10 cellular contexts compared by ENCODE assay signal in the genomic region with DNA sequence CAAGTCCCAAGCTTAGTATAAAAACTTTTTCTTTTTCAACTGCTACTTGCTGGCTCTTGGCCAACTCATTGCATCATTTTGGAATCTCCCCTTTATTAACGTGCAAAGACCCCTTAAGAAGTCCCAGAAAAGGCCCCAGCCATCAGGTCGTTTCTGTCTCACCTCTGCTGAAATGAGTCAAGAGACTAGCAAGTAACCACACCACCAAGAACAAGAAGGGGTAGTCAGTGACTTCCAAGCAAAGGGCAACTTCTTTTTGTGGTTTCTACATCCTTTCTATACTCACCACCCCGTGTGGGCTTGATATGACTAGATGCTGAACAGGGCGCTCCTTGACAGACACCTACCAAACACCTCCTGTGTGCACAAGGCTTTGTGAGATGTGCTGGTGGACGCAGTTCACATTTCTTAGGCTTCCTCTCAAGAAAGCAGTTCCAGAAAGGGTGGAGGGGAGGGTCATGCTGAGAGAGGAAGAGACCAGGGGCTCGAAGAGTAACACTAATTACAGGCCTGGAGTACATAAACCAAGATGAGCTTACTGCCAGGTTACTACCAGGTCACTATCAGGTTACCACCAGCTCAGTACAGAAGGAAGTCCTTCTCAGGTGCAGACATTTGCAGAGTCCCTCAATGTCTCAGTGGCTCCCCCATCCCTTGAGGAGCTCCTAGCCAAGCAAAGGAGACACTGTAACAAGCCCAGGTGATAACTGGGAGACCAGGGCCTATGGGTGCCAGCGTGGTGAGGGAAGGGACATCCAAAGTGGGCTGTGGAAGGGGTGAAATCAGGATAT. TPM values are rescaled to one million over a fixed set of nuclear protein-coding genes. Genes with fewer than 3 reads are reported as not detected.
DNase-seq lines count a peak whose midpoint lies in the region; ATAC-seq, FAIRE-seq and TF ChIP-seq lines count a peak whose summit lies in the region.
"Had no signal": no experiment of that assay in that cellular context is flagged by ENCODE, and none has a peak within 500 bp of the region (broad histone marks: within the 10 kb centered on the region; RNA-seq: fewer than 3 reads in every experiment).

No MANE protein-coding gene starts in this region.

- H3K4me1 ChIP-seq in K562 (replicated peaks in 1 of 2; ENCODE audit: control insufficient read depth in 2 of 2, insufficient read depth in 2 of 2, low read length in 2 of 2) (no peaks in the 10 kb centered on the region), esophagus muscularis mucosa (no peaks in the 10 kb centered on the region)
- H3K4me1 ChIP-seq: heart left ventricle had no signal

- CTCF ChIA-PET in K562 (lab: Yijun Ruan, JAX; ENCODE audit: low intra/inter-chr PET ratio) (no interaction called here), RWPE1 (lab: Yijun Ruan, JAX) (no interaction called here)

- H3K36me3 ChIP-seq in KOPT-K1 (ENCODE audit: insufficient read depth, low read length) (peaks cover 28% of the 10 kb centered on the region), K562 (ENCODE audit: control insufficient read depth, insufficient read depth, low read length) (no peaks in the 10 kb centered on the region), esophagus muscularis mucosa (no peaks in the 10 kb centered on the region)
- H3K36me3 ChIP-seq: heart left ventricle had no signal

- POLR2A ChIA-PET in K562 (lab: Yijun Ruan, JAX) (no interaction called here), RWPE1 (lab: Yijun Ruan, JAX; ENCODE audit: low non-redundant PET) (no interaction called here)

- no peak overlapping the region for H3K4me2 ChIP-seq in K562 (ENCODE audit: insufficient read depth, low read length)

- no peak overlapping the region for H3K9ac ChIP-seq in K562 (ENCODE audit: insufficient read depth in 1 of 2, low read depth in 2 of 2, low read length in 2 of 2)

- no peak for FAIRE-seq in K562 (lab: Jason Lieb, UNC)
- FAIRE-seq: TTC549 had no signal

- in situ Hi-C loops in GM13977 (cut with MboI; ENCODE audit: low pct_unique_long_range_greater_than_20kb, low sequenced_read_pairs, unreplicated experiment), result no loop called here
- in situ Hi-C loops in K562 (cut with MboI), result no loop called here

- TF ChIP-seq RAD21 in K562 (CRISPR knock-in tag; conservative IDR thresholded peaks at IDR 0.05 in 1 of 2, IDR thresholded peaks at IDR 0.05 in 1 of 2), result no peak

- H4K20me1 ChIP-seq in K562 (replicated peaks; ENCODE audit: control insufficient read depth, insufficient read depth, low read length), result no peaks in the 10 kb centered on the region

- intact Hi-C loops in K562 (cut with micrococcal nuclease), result no loop called here
- intact Hi-C loops in lower leg skin (cut with DNase I; ENCODE audit: low total_unique reads), result no loop called here
- intact Hi-C loops in esophagus muscularis mucosa (cut with DNase I), result no loop called here

- peaks cover 11% of the 10 kb centered on the region for H3K9me3 ChIP-seq in KOPT-K1 (ENCODE audit: insufficient read depth, low read length, poor library complexity, severe bottlenecking)
- no peaks in the 10 kb centered on the region for H3K9me3 ChIP-seq in K562 (replicated peaks; ENCODE audit: control insufficient read depth, insufficient read depth, low read depth, low read length)
- H3K9me3 ChIP-seq in esophagus muscularis mucosa, result peaks cover 0 to 25% (median 11%) of the 10 kb centered on the region in 4 donors

- DNase-seq in GM13977 (ENCODE audit: low spot score), result peak; percentile 66
- DNase-seq in K562 (ENCODE audit: extremely low read depth in 1 of 4, low spot score in 3 of 4), result no peak
- no peak for DNase-seq in NCI-H345 (lab: John Stamatoyannopoulos, UW)
- no peak for DNase-seq in lower leg skin (ENCODE audit: low spot score in 2 of 2)
- no peak for DNase-seq in RWPE1 (ENCODE audit: low spot score)
- DNase-seq in esophagus muscularis mucosa (ENCODE audit: extremely low spot score), result no peak
- DNase-seq: heart left ventricle had no signal

- no TSS peak for BruUV-seq in K562 (replicated peaks; lab: Mats Ljungman, UMichigan)

- ATAC-seq in GM21717 (IDR thresholded peaks at IDR 0.05; ENCODE audit: unreplicated experiment), result peak; percentile 78
- ATAC-seq in K562, result no peak

- 0% methylated on average over 7 of the region's 7 CpGs for WGBS in K562 (ENCODE audit: insufficient coverage, low coverage, missing lambda C conversion rate)
- 57 to 62% methylated on average over 7 of the region's 7 CpGs for WGBS in lower leg skin, 2 donors
- WGBS in esophagus muscularis mucosa, result 66% methylated on average over 7 of the region's 7 CpGs

- TF ChIP-seq EP300 in K562 (IDR thresholded peaks at IDR 0.05; ENCODE audit: low read length), result no peak
- TF ChIP-seq EP300 in esophagus muscularis mucosa (IDR thresholded peaks at IDR 0.05), result no peak

- H2AFZ ChIP-seq in K562 (ENCODE audit: low read depth, low read length), result no peak overlapping the region

- no peaks in the 10 kb centered on the region for H3K9me1 ChIP-seq in K562 (ENCODE audit: control insufficient read depth, insufficient read depth, low read length)

- H3K27me3 ChIP-seq in K562 (ENCODE audit: control insufficient read depth in 2 of 2, insufficient read depth in 2 of 2, low read length in 2 of 2) (no peaks in the 10 kb centered on the region; a peak in 1 of 5 replicates), esophagus muscularis mucosa (peaks cover 0 to 32% (median 0%) of the 10 kb centered on the region in 4 donors)

- peak overlapping the region; percentile 99 for H3K27ac ChIP-seq in KOPT-K1 (ENCODE audit: low read depth, low read length, poor library complexity, severe bottlenecking)
- H3K27ac ChIP-seq in K562 (ENCODE audit: extremely low read depth, low read depth, low read length), result no peak overlapping the region
- H3K27ac ChIP-seq in RWPE1, result no peak overlapping the region
- no peak overlapping the region for H3K27ac ChIP-seq in esophagus muscularis mucosa (replicated peaks in 1 of 4)

- TF ChIP-seq CTCF in GM13977 (IDR thresholded peaks at IDR 0.05; ENCODE audit: extremely low read depth, insufficient read depth, missing control alignments) (no peak), K562 (IDR thresholded peaks at IDR 0.05 in 2 of 3, conservative IDR thresholded peaks at IDR 0.05 in 1 of 3; ENCODE audit: insufficient read depth in 2 of 3, low read depth in 1 of 3, low read length in 3 of 3) (no peak), lower leg skin (IDR thresholded peaks at IDR 0.05) (no peak), RWPE1 (conservative IDR thresholded peaks at IDR 0.05; ENCODE audit: low read depth) (no peak), esophagus muscularis mucosa (IDR thresholded peaks at IDR 0.05) (no peak)

- no peak overlapping the region for H3K4me3 ChIP-seq in K562
- H3K4me3 ChIP-seq in lower leg skin (ENCODE audit: low read depth, poor library complexity, severe bottlenecking), result no peak overlapping the region
- H3K4me3 ChIP-seq in esophagus muscularis mucosa, result no peak overlapping the region
- H3K4me3 ChIP-seq: heart left ventricle had no signal

- TF ChIP-seq POLR2A in K562 (conservative IDR thresholded peaks at IDR 0.05) (no peak), lower leg skin (IDR thresholded peaks at IDR 0.05) (no peak), esophagus muscularis mucosa (IDR thresholded peaks at IDR 0.05; ENCODE audit: low read depth) (no peak)

- H3K79me2 ChIP-seq in K562 (ENCODE audit: control insufficient read depth, insufficient read depth, low read length), result no peaks in the 10 kb centered on the region

TF ChIP-seq in K562, 482 proteins besides CTCF, POLR2A, EP300 and RAD21:
- TF ChIP-seq, protein P1, sequence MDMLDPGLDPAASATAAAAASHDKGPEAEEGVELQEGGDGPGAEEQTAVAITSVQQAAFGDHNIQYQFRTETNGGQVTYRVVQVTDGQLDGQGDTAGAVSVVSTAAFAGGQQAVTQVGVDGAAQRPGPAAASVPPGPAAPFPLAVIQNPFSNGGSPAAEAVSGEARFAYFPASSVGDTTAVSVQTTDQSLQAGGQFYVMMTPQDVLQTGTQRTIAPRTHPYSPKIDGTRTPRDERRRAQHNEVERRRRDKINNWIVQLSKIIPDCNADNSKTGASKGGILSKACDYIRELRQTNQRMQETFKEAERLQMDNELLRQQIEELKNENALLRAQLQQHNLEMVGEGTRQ (CRISPR knock-in tag; IDR thresholded peaks at IDR 0.05), result no peak
- TF ChIP-seq TEAD4 (IDR thresholded peaks at IDR 0.05; ENCODE audit: low read length) (no peak), TEAD4 (CRISPR knock-in tag; IDR thresholded peaks at IDR 0.05; ENCODE audit: borderline replicate concordance) (no peak), FOSL1 (tag; conservative IDR thresholded peaks at IDR 0.05) (no peak), HCFC1 (IDR thresholded peaks at IDR 0.05; ENCODE audit: low read depth, low read length) (no peak), NR4A1 (CRISPR knock-in tag; IDR thresholded peaks at IDR 0.05) (no peak), NR4A1 (tag; IDR thresholded peaks at IDR 0.05) (no peak), NFIC (IDR thresholded peaks at IDR 0.05) (peak; percentile 61; the same call in 1 of the 2 replicates), HDAC8 (tag; IDR thresholded peaks at IDR 0.05) (no peak), POU5F1 (IDR thresholded peaks at IDR 0.05; ENCODE audit: borderline replicate concordance, low read depth, low read length, partially characterized antibody) (no peak), ZSCAN32 (CRISPR knock-in tag; IDR thresholded peaks at IDR 0.05) (no peak)

RNA-seq across cellular contexts. Expression of a gene that starts 19.3 kb away (rescaled TPM):
- not detected in 2 replicates for total RNA-seq in K562 (2011; cell fraction: chromatin; rRNA removed; ENCODE audit: low replicate concordance)
- total RNA-seq in K562 (2011; cell fraction: nucleolus; rRNA removed), result not detected in 2 replicates
- not detected in 2 replicates for total RNA-seq in K562 (2011; cell fraction: nucleoplasm; rRNA removed)
- total RNA-seq in K562 (2014; rRNA removed), result not detected in 2 replicates
- total RNA-seq in K562 (2014; rRNA removed; fragmentation: Illumina TruSeq; extraction: Trizol), result not detected in 2 replicates
- not detected in 2 replicates for total RNA-seq in K562 (2015; rRNA removed; fragmentation: Illumina TruSeq; extraction: Trizol)
- 0.11 TPM in 1 of 2 replicates, not detected in the other for total RNA-seq in K562 (2021)
- polyA plus RNA-seq in K562 (2011; rRNA removed), result not detected in 2 replicates
- polyA plus RNA-seq in K562 (2011; cell fraction: cytosol; rRNA removed), result not detected in 2 replicates
- not detected in 2 replicates for polyA plus RNA-seq in K562 (2011; cell fraction: nucleus; rRNA removed)
- polyA plus RNA-seq in K562 (2012), result 0.04 TPM in 1 of 2 replicates, not detected in the other
- polyA plus RNA-seq in K562 (2014; fragmentation: Illumina TruSeq; extraction: Trizol), result not detected in 2 replicates
- not detected for polyA plus RNA-seq in K562 (2014; fragmentation: Nextera tagmentation; extraction: Ambion mirVana)
- not detected in 2 replicates for polyA plus RNA-seq in K562 (2014; rRNA removed)
- polyA minus RNA-seq in K562 (2011; rRNA and poly(A)+ RNA removed), result not detected in 2 replicates
- polyA minus RNA-seq in K562 (2011; cell fraction: cytosol; rRNA and poly(A)+ RNA removed), result not detected in 2 replicates
- not detected in 2 replicates for polyA minus RNA-seq in K562 (2011; cell fraction: nucleus; rRNA and poly(A)+ RNA removed)
- total RNA-seq in lower leg skin, result not detected
- total RNA-seq in esophagus muscularis mucosa, result 1 to 10 TPM in 2 of 4 donors, under 1 TPM in 2; 0.57 to 2.8 (median 0.91) TPM
